Comparison of ENCODE assay signal across 1 cellular context in the genomic region with DNA sequence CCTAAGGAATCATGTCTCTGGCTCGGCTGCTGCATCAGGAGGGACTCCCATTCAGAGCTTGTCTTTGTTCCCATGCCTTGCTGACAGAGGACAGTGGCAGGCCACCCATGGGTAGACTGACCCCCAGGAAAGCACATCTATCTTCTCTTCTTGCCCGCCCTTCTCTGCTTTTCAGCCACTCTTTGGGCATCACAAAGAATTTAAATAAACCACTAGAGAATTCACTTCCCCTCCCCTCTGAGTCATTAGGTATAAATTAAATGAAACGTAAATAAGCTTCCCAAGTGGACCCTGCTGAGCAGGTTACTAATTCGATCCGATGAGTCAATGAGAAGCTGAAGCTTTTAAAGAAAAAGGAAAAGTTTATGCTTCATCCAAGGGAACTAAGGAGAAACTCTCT.
TF ChIP-seq lines count a peak whose summit lies in the region.

No MANE protein-coding gene starts in this region.

TF ChIP-seq in GM23338, 12 proteins besides CTCF, POLR2A, EP300 and RAD21:
- TF ChIP-seq STAT1 (IDR thresholded peaks at IDR 0.05; ENCODE audit: unreplicated experiment) = no peak
- TF ChIP-seq JUNB (IDR thresholded peaks at IDR 0.05; ENCODE audit: unreplicated experiment) = no peak
- TF ChIP-seq EZH2phosphoT487 (IDR thresholded peaks at IDR 0.05; ENCODE audit: unreplicated experiment) = no peak
- no peak for TF ChIP-seq NANOG (IDR thresholded peaks at IDR 0.05; ENCODE audit: borderline replicate concordance)
- TF ChIP-seq EZH2 (IDR thresholded peaks at IDR 0.05; ENCODE audit: low read depth, unreplicated experiment) = no peak
- no peak for TF ChIP-seq POLR2AphosphoS5 (IDR thresholded peaks at IDR 0.05; ENCODE audit: low read depth)
- TF ChIP-seq ZNF114 (CRISPR knock-in tag; IDR thresholded peaks at IDR 0.05) = no peak
- no peak for TF ChIP-seq ZNF331 (CRISPR knock-in tag; IDR thresholded peaks at IDR 0.05; ENCODE audit: low read depth)
- TF ChIP-seq, protein P1, sequence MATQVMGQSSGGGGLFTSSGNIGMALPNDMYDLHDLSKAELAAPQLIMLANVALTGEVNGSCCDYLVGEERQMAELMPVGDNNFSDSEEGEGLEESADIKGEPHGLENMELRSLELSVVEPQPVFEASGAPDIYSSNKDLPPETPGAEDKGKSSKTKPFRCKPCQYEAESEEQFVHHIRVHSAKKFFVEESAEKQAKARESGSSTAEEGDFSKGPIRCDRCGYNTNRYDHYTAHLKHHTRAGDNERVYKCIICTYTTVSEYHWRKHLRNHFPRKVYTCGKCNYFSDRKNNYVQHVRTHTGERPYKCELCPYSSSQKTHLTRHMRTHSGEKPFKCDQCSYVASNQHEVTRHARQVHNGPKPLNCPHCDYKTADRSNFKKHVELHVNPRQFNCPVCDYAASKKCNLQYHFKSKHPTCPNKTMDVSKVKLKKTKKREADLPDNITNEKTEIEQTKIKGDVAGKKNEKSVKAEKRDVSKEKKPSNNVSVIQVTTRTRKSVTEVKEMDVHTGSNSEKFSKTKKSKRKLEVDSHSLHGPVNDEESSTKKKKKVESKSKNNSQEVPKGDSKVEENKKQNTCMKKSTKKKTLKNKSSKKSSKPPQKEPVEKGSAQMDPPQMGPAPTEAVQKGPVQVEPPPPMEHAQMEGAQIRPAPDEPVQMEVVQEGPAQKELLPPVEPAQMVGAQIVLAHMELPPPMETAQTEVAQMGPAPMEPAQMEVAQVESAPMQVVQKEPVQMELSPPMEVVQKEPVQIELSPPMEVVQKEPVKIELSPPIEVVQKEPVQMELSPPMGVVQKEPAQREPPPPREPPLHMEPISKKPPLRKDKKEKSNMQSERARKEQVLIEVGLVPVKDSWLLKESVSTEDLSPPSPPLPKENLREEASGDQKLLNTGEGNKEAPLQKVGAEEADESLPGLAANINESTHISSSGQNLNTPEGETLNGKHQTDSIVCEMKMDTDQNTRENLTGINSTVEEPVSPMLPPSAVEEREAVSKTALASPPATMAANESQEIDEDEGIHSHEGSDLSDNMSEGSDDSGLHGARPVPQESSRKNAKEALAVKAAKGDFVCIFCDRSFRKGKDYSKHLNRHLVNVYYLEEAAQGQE (IDR thresholded peaks at IDR 0.05; ENCODE audit: unreplicated experiment) = no peak
